ENCODE assay signal across 2 cellular contexts in the genomic region with DNA sequence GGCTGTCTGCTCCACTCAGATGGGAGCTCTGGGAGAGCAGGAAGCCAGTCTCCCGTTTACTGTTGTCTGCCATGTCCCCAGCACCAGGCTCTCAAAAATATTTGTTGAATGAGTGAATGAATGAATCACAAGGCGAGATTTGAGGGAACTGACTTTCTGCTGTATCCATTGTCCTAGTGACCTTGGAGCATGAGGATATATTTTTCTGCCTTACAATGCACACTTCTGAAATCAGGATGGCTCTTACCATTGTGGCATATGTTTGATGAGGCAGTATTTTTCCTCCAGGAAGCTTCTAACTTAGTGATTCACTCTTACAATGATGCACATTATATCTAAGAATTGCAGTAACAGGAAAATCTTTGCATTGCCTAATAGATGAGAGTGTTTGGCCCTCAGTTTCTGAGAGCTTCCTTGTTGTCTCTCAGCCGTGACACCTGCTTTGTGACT.
TF ChIP-seq lines count a peak whose summit lies in the region.

No MANE protein-coding gene starts in this region.

TF ChIP-seq in IMR-90, 13 proteins besides CTCF, POLR2A, EP300 and RAD21:
- TF ChIP-seq BHLHE40 (IDR thresholded peaks at IDR 0.05; ENCODE audit: low read depth, low read length) (0 out of 2 replicates have a peak, but pooled peaks have one; percentile 3), MAFK (IDR thresholded peaks at IDR 0.05; ENCODE audit: low read depth, low read length) (peak; percentile 23; the same call in 1 of the 2 replicates), CEBPB (IDR thresholded peaks at IDR 0.05; ENCODE audit: low read depth, low read length) (peak; percentile 89), MXI1 (IDR thresholded peaks at IDR 0.05; ENCODE audit: borderline replicate concordance, low read depth, low read length) (no peak), NFE2L2 (IDR thresholded peaks at IDR 0.05; ENCODE audit: low read depth, low read length) (no peak)

TF ChIP-seq in endothelial cell of umbilical vein, 7 proteins besides CTCF, POLR2A, EP300 and RAD21:
- TF ChIP-seq FOS (IDR thresholded peaks at IDR 0.05; ENCODE audit: borderline replicate concordance, insufficient read depth, low read length) = peak; percentile 53
- no peak for TF ChIP-seq EZH2 (IDR thresholded peaks at IDR 0.05; ENCODE audit: borderline replicate concordance, low read depth, low read length, severe bottlenecking)
- no peak for TF ChIP-seq POLR2AphosphoS5 (IDR thresholded peaks at IDR 0.05; ENCODE audit: insufficient read depth, low read depth, low read length)
- TF ChIP-seq JUN (IDR thresholded peaks at IDR 0.05; ENCODE audit: borderline replicate concordance, insufficient read depth, insufficient read length, low read depth) = peak; percentile 7
TF ChIP-seq in endothelial cell of umbilical vein: peak in this region for 2.
